17 cellular contexts compared by ENCODE assay signal in genomic region chrX:8820910-8821527, GRCh38. TPM values are rescaled to one million over a fixed set of nuclear protein-coding genes. Genes with fewer than 3 reads are reported as not detected.
A peak's percentile ranks its signal among the peaks of the same experiment; 100 is the strongest.
DNase-seq lines count a peak whose midpoint lies in the region; TF ChIP-seq lines count a peak whose summit lies in the region.
"Had no signal": no experiment of that assay in that cellular context is flagged by ENCODE, and none has a peak within 500 bp of the region (broad histone marks: within the 10 kb centered on the region; RNA-seq: fewer than 3 reads in every experiment).

No MANE protein-coding gene starts in this region.

- no peaks in the 10 kb centered on the region for H3K36me3 ChIP-seq in tibial nerve
- no peaks in the 10 kb centered on the region for H3K36me3 ChIP-seq in effector memory CD4-positive, alpha-beta T cell (ENCODE audit: control insufficient read depth, insufficient read depth, low read length)
- H3K36me3 ChIP-seq: adrenal gland, right atrium auricular region had no signal

- DNase-seq in DMS53 (lab: John Stamatoyannopoulos, UW) (peak; percentile 1), DMS53 treated with DMSO at 0.1 percent for 48 hours (lab: John Stamatoyannopoulos, UW; ENCODE audit: unreplicated experiment) (no peak), NB4 (ENCODE audit: low read depth) (peak; percentile 18), choroid plexus epithelial cell (ENCODE audit: low read depth) (peak; percentile 63), nephron progenitor cell (peak; percentile 23), tibial nerve (ENCODE audit: low spot score in 2 of 2) (no peak), ureter (ENCODE audit: low spot score) (no peak)
- no peak for DNase-seq in effector memory CD4-positive, alpha-beta T cell
- DNase-seq: 8988T, activated T-cell treated with anti-CD3 and anti-CD28 coated beads for 4 hours, adrenal gland, DMS79 treated with DMSO at 0.1 percent for 48 hours, mucosa of descending colon, NCI-H1105, RPMI8226 had no signal

- H3K4me3 ChIP-seq in NB4 (ENCODE audit: low read depth, low read length) (no peak overlapping the region), choroid plexus epithelial cell (ENCODE audit: low read depth, low read length) (no peak overlapping the region), tibial nerve (no peak overlapping the region)
- H3K4me3 ChIP-seq in effector memory CD4-positive, alpha-beta T cell (ENCODE audit: insufficient read depth, low read depth, low read length, poor library complexity, severe bottlenecking), result no peak overlapping the region
- H3K4me3 ChIP-seq: adrenal gland, mucosa of descending colon, right atrium auricular region had no signal

- TF ChIP-seq EP300 in tibial nerve (IDR thresholded peaks at IDR 0.05), result no peak

- no peaks in the 10 kb centered on the region for H3K27me3 ChIP-seq in tibial nerve
- no peaks in the 10 kb centered on the region for H3K27me3 ChIP-seq in effector memory CD4-positive, alpha-beta T cell (replicated peaks; ENCODE audit: control insufficient read depth, insufficient read depth, low read length, poor library complexity, severe bottlenecking)
- H3K27me3 ChIP-seq: right atrium auricular region had no signal

- H3K27ac Mint-ChIP-seq in nephron progenitor cell, result no peak overlapping the region

- H3K9me3 ChIP-seq in tibial nerve, result no peaks in the 10 kb centered on the region
- no peaks in the 10 kb centered on the region for H3K9me3 ChIP-seq in effector memory CD4-positive, alpha-beta T cell (ENCODE audit: control insufficient read depth, low read length)
- H3K9me3 ChIP-seq: adrenal gland, mucosa of descending colon, right atrium auricular region had no signal

- no peak for TF ChIP-seq POLR2A in NB4 (IDR thresholded peaks at IDR 0.05; ENCODE audit: extremely low read depth, insufficient read length)
- TF ChIP-seq POLR2A in tibial nerve (IDR thresholded peaks at IDR 0.05), result no peak

- H3K4me3 Mint-ChIP-seq in nephron progenitor cell, result no peak overlapping the region

- no peaks in the 10 kb centered on the region for H3K4me1 ChIP-seq in tibial nerve
- H3K4me1 ChIP-seq in effector memory CD4-positive, alpha-beta T cell (ENCODE audit: control insufficient read depth, insufficient read depth, low read length, poor library complexity, severe bottlenecking), result no peaks in the 10 kb centered on the region
- H3K4me1 ChIP-seq: adrenal gland, right atrium auricular region had no signal

- peaks cover 2% of the 10 kb centered on the region for H3K27me3 Mint-ChIP-seq in nephron progenitor cell (ENCODE audit: low read depth, poor library complexity)

- no peaks in the 10 kb centered on the region for H3K36me3 Mint-ChIP-seq in nephron progenitor cell (ENCODE audit: low read depth)

- TF ChIP-seq CTCF in NB4 (IDR thresholded peaks at IDR 0.05; ENCODE audit: low read depth, low read length), result no peak
- peak; percentile 47 for TF ChIP-seq CTCF in choroid plexus epithelial cell (conservative IDR thresholded peaks at IDR 0.05; ENCODE audit: low read depth, low read length)
- peak; percentile 41 for TF ChIP-seq CTCF in nephron progenitor cell (IDR thresholded peaks at IDR 0.05)
- no peak for TF ChIP-seq CTCF in tibial nerve (IDR thresholded peaks at IDR 0.05)

- no peak overlapping the region for H3K27ac ChIP-seq in tibial nerve
- H3K27ac ChIP-seq in effector memory CD4-positive, alpha-beta T cell (ENCODE audit: insufficient read depth, low read length, poor library complexity, severe bottlenecking), result no peak overlapping the region
- H3K27ac ChIP-seq: adrenal gland, right atrium auricular region had no signal

- H3K9me3 Mint-ChIP-seq in nephron progenitor cell, result no peaks in the 10 kb centered on the region

- WGBS in tibial nerve, 2 donors, result 39 to 59% methylated on average over 5 of the region's 5 CpGs

- peaks cover 19% of the 10 kb centered on the region for H3K4me1 Mint-ChIP-seq in nephron progenitor cell

RNA-seq across cellular contexts. Expression of gene FAM9A, which starts 19.8 kb away (rescaled TPM):
- total RNA-seq in tibial nerve, result not detected
- total RNA-seq in ureter, result not detected
- total RNA-seq: adrenal gland, mucosa of descending colon, right atrium auricular region, temporal lobe had no signal

Comparison
In these comparisons a context has a peak if more than half of its experiments do, and no peak if none do; other contexts are left out.
1. DNase-seq: peak in DMS53 (single experiment), NB4 (single experiment), choroid plexus epithelial cell (single experiment) and nephron progenitor cell (single experiment); none in DMS53 treated with DMSO at 0.1 percent for 48 hours (single experiment), tibial nerve (0 of 2), ureter (single experiment) and effector memory CD4-positive, alpha-beta T cell (0 of 3).
2. CTCF ChIP-seq: peak in choroid plexus epithelial cell (single experiment) and nephron progenitor cell (single experiment); none in NB4 (single experiment) and tibial nerve (0 of 5).